17 cellular contexts compared by ENCODE assay signal in the genomic region with DNA sequence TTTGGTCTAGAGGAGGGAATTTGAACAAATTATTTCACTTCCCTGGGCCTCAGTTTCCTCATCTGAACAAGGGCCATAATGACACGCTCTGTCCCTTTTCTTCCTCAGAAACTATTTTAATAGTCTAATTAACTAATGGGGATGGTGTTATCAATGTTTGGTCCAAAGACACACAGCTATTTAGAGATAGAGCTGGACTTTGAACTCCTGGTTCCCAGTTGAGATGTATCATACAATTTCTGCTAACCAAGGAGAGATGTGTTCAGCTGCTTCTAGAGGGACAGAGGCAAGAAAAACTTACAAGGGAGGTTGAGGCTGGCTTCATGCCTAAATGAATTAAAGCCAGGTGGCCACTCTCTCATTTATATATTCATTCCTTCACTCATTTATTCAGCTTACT.
DNase-seq lines count a peak whose midpoint lies in the region; ATAC-seq and TF ChIP-seq lines count a peak whose summit lies in the region.
"Had no signal": no experiment of that assay in that cellular context is flagged by ENCODE, and none has a peak within 500 bp of the region (broad histone marks: within the 10 kb centered on the region; RNA-seq: fewer than 3 reads in every experiment).

No MANE protein-coding gene starts in this region.

- peaks cover 4% of the 10 kb centered on the region for H3K9me3 Mint-ChIP-seq in chondrocyte (ENCODE audit: low read depth)
- H3K9me3 Mint-ChIP-seq: IgD-negative memory B cell; naive thymus-derived CD8-positive, alpha-beta T cell; T-helper 1 cell treated with Interleukin-12 subunit alpha and Interleukin-12 subunit beta and Interleukin-4 antibody, amounts not matched to agents 30 μg/mL and 1 μg/mL, for 36 hours had no signal

- H3K36me3 ChIP-seq in HUES6 (ENCODE audit: control insufficient read depth, insufficient read depth, low read length): no peaks in the 10 kb centered on the region
- no peaks in the 10 kb centered on the region for H3K36me3 ChIP-seq in muscle layer of duodenum (ENCODE audit: control insufficient read depth in 1 of 2, insufficient read depth in 2 of 2, low read length in 2 of 2)
- H3K36me3 ChIP-seq in stomach smooth muscle (ENCODE audit: control insufficient read depth in 2 of 2, insufficient read depth in 2 of 2, low read length in 2 of 2): no peaks in the 10 kb centered on the region
- H3K36me3 ChIP-seq in BE2C: no peaks in the 10 kb centered on the region
- H3K36me3 ChIP-seq: adrenal gland, MG63, SJCRH30 had no signal

- H3K9me3 ChIP-seq in HUES6 (ENCODE audit: control insufficient read depth, insufficient read depth, low read depth, low read length) (no peaks in the 10 kb centered on the region), muscle layer of duodenum (ENCODE audit: control insufficient read depth in 1 of 2, low read length in 2 of 2) (no peaks in the 10 kb centered on the region), stomach smooth muscle (ENCODE audit: control insufficient read depth in 2 of 2, low read length in 2 of 2) (no peaks in the 10 kb centered on the region), BE2C (no peaks in the 10 kb centered on the region)
- H3K9me3 ChIP-seq: adrenal gland, MG63, SJCRH30 had no signal

- H3K4me3 ChIP-seq in HUES6 (ENCODE audit: low read depth, low read length) (no peak overlapping the region), muscle layer of duodenum (ENCODE audit: low read depth in 1 of 2, low read length in 2 of 2) (peak overlapping the region in 1 of 2 donors; percentile 33), stomach smooth muscle (ENCODE audit: low read length in 2 of 2) (no peak overlapping the region), BE2C (ENCODE audit: low read depth, low read length) (no peak overlapping the region)
- H3K4me3 ChIP-seq: adrenal gland, MG63, SJCRH30 had no signal

- H3K4me3 Mint-ChIP-seq in chondrocyte (ENCODE audit: unreplicated experiment): no peak overlapping the region
- H3K4me3 Mint-ChIP-seq: naive thymus-derived CD8-positive, alpha-beta T cell had no signal

- H3K27ac Mint-ChIP-seq in chondrocyte (ENCODE audit: unreplicated experiment): peak overlapping the region; percentile 81
- H3K27ac Mint-ChIP-seq: IgD-negative memory B cell; naive thymus-derived CD8-positive, alpha-beta T cell; T-helper 1 cell treated with Interleukin-12 subunit alpha and Interleukin-12 subunit beta and Interleukin-4 antibody, amounts not matched to agents 30 μg/mL and 1 μg/mL, for 36 hours had no signal

- H3K27me3 Mint-ChIP-seq in chondrocyte (ENCODE audit: low read depth): no peaks in the 10 kb centered on the region

- peak overlapping the region; percentile 38; the same call in 1 of the 2 replicates for H3K27ac ChIP-seq in HUES6 (ENCODE audit: low read depth, low read length)
- H3K27ac ChIP-seq in muscle layer of duodenum (ENCODE audit: low read length): peak overlapping the region; percentile 73
- H3K27ac ChIP-seq in stomach smooth muscle (ENCODE audit: low read length): peak overlapping the region; percentile 87
- H3K27ac ChIP-seq: adrenal gland, HL-60, parathyroid adenoma, SJCRH30 had no signal

- H3K36me3 Mint-ChIP-seq in chondrocyte (ENCODE audit: low read depth): no peaks in the 10 kb centered on the region
- H3K36me3 Mint-ChIP-seq: naive thymus-derived CD8-positive, alpha-beta T cell; type B pancreatic cell had no signal

- H3K4me1 ChIP-seq in HUES6 (ENCODE audit: control insufficient read depth, insufficient read depth, low read length) (peaks cover 23% of the 10 kb centered on the region), muscle layer of duodenum (ENCODE audit: control insufficient read depth in 1 of 2, insufficient read depth in 2 of 2, low read length in 2 of 2) (no peaks in the 10 kb centered on the region), stomach smooth muscle (ENCODE audit: control insufficient read depth, insufficient read depth, low read length) (no peaks in the 10 kb centered on the region), BE2C (no peaks in the 10 kb centered on the region)
- H3K4me1 ChIP-seq: adrenal gland had no signal

- H3K27me3 ChIP-seq in HUES6 (ENCODE audit: control insufficient read depth, insufficient read depth, low read length) (no peaks in the 10 kb centered on the region), muscle layer of duodenum (ENCODE audit: low read depth, low read length) (no peaks in the 10 kb centered on the region), stomach smooth muscle (ENCODE audit: control insufficient read depth in 1 of 2, insufficient read depth in 2 of 2, low read length in 2 of 2) (no peaks in the 10 kb centered on the region), BE2C (no peaks in the 10 kb centered on the region)
- H3K27me3 ChIP-seq: adrenal gland, MG63, SJCRH30 had no signal

- no peak for TF ChIP-seq CTCF in chondrocyte (IDR thresholded peaks at IDR 0.05)
- TF ChIP-seq CTCF in BE2C (IDR thresholded peaks at IDR 0.05; ENCODE audit: low read depth, low read length): no peak

- peaks cover 45% of the 10 kb centered on the region for H3K4me1 Mint-ChIP-seq in chondrocyte (ENCODE audit: low read depth)

- DNase-seq in chondrocyte (ENCODE audit: low spot score) (no peak), NOMO-1 treated with dmso at 0.1 percent for 144 hours (lab: John Stamatoyannopoulos, UW; ENCODE audit: unreplicated experiment) (no peak), BE2C (no peak)

- H3K9ac ChIP-seq in HUES6 (ENCODE audit: low read length): no peak overlapping the region
- peak overlapping the region in 1 of 2 donors; percentile 25 for H3K9ac ChIP-seq in stomach smooth muscle (ENCODE audit: low read length in 2 of 2)
- H3K9ac ChIP-seq: parathyroid adenoma had no signal

- ATAC-seq in GM21529 (IDR thresholded peaks at IDR 0.05; ENCODE audit: unreplicated experiment) (no peak), GM18520 (IDR thresholded peaks at IDR 0.05; ENCODE audit: unreplicated experiment) (no peak)
